ENCODE assay signal across 1 cellular context in genomic region chr3:36647423-36647853, GRCh38.
TF ChIP-seq lines count a peak whose summit lies in the region.

No MANE protein-coding gene starts in this region.

TF ChIP-seq in IMR-90, 13 proteins besides CTCF, POLR2A, EP300 and RAD21:
- TF ChIP-seq CEBPB (IDR thresholded peaks at IDR 0.05; ENCODE audit: low read depth, low read length) (peak; percentile 37; the same call in 1 of the 2 replicates), MAZ (IDR thresholded peaks at IDR 0.05; ENCODE audit: borderline replicate concordance, low read depth, low read length) (no peak)
